12 cellular contexts compared by ENCODE assay signal in genomic region chr7:2934211-2934731, GRCh38.
A peak's percentile ranks its signal among the peaks of the same experiment; 100 is the strongest.
DNase-seq lines count a peak whose midpoint lies in the region; ATAC-seq, FAIRE-seq and TF ChIP-seq lines count a peak whose summit lies in the region.
"Had no signal": no experiment of that assay in that cellular context is flagged by ENCODE, and none has a peak within 500 bp of the region (broad histone marks: within the 10 kb centered on the region; RNA-seq: fewer than 3 reads in every experiment).

No MANE protein-coding gene starts in this region.

- H3K36me3 ChIP-seq in astrocyte (ENCODE audit: insufficient read depth, low read length), result no peaks in the 10 kb centered on the region
- H3K36me3 ChIP-seq: gastroesophageal sphincter had no signal

- peaks cover under 1% of the 10 kb centered on the region for H3K27me3 Mint-ChIP-seq in astrocyte (ENCODE audit: low read depth, unreplicated experiment)
- H3K27me3 Mint-ChIP-seq in immature natural killer cell (ENCODE audit: low read depth in 3 of 3), result peaks cover 5 to 23% (median 7%) of the 10 kb centered on the region in 3 donors
- H3K27me3 Mint-ChIP-seq: activated B cell treated with CpG ODN at 0.5 μM for 24 hours had no signal

- ATAC-seq in GM21619 (IDR thresholded peaks at IDR 0.05; ENCODE audit: unreplicated experiment) (no peak), HG02885 (IDR thresholded peaks at IDR 0.05; ENCODE audit: poor library complexity, unreplicated experiment) (no peak)
- ATAC-seq: gastroesophageal sphincter had no signal

- peak; percentile 35 for DNase-seq in AG08395 (ENCODE audit: low spot score)
- peak; percentile 22 for DNase-seq in HK-2 (ENCODE audit: unreplicated experiment)
- DNase-seq in astrocyte (ENCODE audit: low read depth), result peak; percentile 79
- DNase-seq in myocyte (ENCODE audit: low read depth), result peak; percentile 8
- no peak for DNase-seq in RPMI8226
- DNase-seq in immature natural killer cell, result no peak
- DNase-seq: activated B cell treated with CpG ODN at 0.5 μM for 24 hours, NCI-H187 had no signal

- H3K9me3 Mint-ChIP-seq in astrocyte (ENCODE audit: unreplicated experiment) (peaks cover 4% of the 10 kb centered on the region), immature natural killer cell (no peaks in the 10 kb centered on the region)
- H3K9me3 Mint-ChIP-seq: activated B cell treated with CpG ODN at 0.5 μM for 24 hours had no signal

- FAIRE-seq in astrocyte (lab: Jason Lieb, UNC), result no peak
- FAIRE-seq: G401.6 had no signal

- no peak overlapping the region for H3K4me3 Mint-ChIP-seq in astrocyte (ENCODE audit: unreplicated experiment)
- no peak overlapping the region for H3K4me3 Mint-ChIP-seq in immature natural killer cell
- H3K4me3 Mint-ChIP-seq: activated B cell treated with CpG ODN at 0.5 μM for 24 hours had no signal

- H3K27ac ChIP-seq in astrocyte (ENCODE audit: low read depth, low read length), result no peak overlapping the region
- H3K27ac ChIP-seq: gastroesophageal sphincter had no signal

- no peaks in the 10 kb centered on the region for H3K27me3 ChIP-seq in astrocyte (ENCODE audit: insufficient read depth, low read length)

- no peaks in the 10 kb centered on the region for H3K79me2 ChIP-seq in astrocyte (ENCODE audit: insufficient read depth, low read length)

- H3K27ac Mint-ChIP-seq in astrocyte (ENCODE audit: unreplicated experiment), result peak overlapping the region; percentile 97
- H3K27ac Mint-ChIP-seq in immature natural killer cell, result peak overlapping the region in 3 of 6 donors; percentile 24 to 68 (median 62)
- H3K27ac Mint-ChIP-seq: activated B cell treated with CpG ODN at 0.5 μM for 24 hours had no signal

- peak; percentile 9 for TF ChIP-seq CTCF in astrocyte (IDR thresholded peaks at IDR 0.05; ENCODE audit: insufficient read depth, low read depth, low read length)

- no peak overlapping the region for H3K4me3 ChIP-seq in astrocyte (ENCODE audit: insufficient read depth, low read depth, low read length)
- H3K4me3 ChIP-seq: gastroesophageal sphincter had no signal

- H3K9me3 ChIP-seq in astrocyte (ENCODE audit: insufficient read depth, low read depth, low read length), result no peaks in the 10 kb centered on the region
- H3K9me3 ChIP-seq: gastroesophageal sphincter had no signal

- peaks cover 4% of the 10 kb centered on the region for H3K4me1 ChIP-seq in astrocyte (ENCODE audit: insufficient read depth, low read length)
- H3K4me1 ChIP-seq: gastroesophageal sphincter had no signal

- H3K36me3 Mint-ChIP-seq in astrocyte (ENCODE audit: low read depth, unreplicated experiment) (peaks cover 7% of the 10 kb centered on the region), immature natural killer cell (peaks cover 16 to 49% (median 21%) of the 10 kb centered on the region in 3 donors)

- H2AFZ ChIP-seq in astrocyte (ENCODE audit: low read depth, low read length), result peak overlapping the region; percentile 40

- H3K4me1 Mint-ChIP-seq in astrocyte (ENCODE audit: low read depth, unreplicated experiment) (peaks cover 10% of the 10 kb centered on the region), immature natural killer cell (peaks cover 0 to 2% of the 10 kb centered on the region in 2 donors)
- H3K4me1 Mint-ChIP-seq: activated B cell treated with CpG ODN at 0.5 μM for 24 hours had no signal

- no peaks in the 10 kb centered on the region for H4K20me1 ChIP-seq in astrocyte (ENCODE audit: insufficient read depth, low read length)

- peak overlapping the region; percentile 70 for H3K4me2 ChIP-seq in astrocyte (ENCODE audit: low read length)

- H3K9ac ChIP-seq in astrocyte (ENCODE audit: low read length), result peak overlapping the region; percentile 41

Comparison
In these comparisons a context has a peak if more than half of its experiments do, and no peak if none do; other contexts are left out.
1. DNase-seq: peak in AG08395 (single experiment), HK-2 (single experiment), astrocyte (single experiment) and myocyte (single experiment); none in RPMI8226 (single experiment) and immature natural killer cell (0 of 3).